In the genomic region with DNA sequence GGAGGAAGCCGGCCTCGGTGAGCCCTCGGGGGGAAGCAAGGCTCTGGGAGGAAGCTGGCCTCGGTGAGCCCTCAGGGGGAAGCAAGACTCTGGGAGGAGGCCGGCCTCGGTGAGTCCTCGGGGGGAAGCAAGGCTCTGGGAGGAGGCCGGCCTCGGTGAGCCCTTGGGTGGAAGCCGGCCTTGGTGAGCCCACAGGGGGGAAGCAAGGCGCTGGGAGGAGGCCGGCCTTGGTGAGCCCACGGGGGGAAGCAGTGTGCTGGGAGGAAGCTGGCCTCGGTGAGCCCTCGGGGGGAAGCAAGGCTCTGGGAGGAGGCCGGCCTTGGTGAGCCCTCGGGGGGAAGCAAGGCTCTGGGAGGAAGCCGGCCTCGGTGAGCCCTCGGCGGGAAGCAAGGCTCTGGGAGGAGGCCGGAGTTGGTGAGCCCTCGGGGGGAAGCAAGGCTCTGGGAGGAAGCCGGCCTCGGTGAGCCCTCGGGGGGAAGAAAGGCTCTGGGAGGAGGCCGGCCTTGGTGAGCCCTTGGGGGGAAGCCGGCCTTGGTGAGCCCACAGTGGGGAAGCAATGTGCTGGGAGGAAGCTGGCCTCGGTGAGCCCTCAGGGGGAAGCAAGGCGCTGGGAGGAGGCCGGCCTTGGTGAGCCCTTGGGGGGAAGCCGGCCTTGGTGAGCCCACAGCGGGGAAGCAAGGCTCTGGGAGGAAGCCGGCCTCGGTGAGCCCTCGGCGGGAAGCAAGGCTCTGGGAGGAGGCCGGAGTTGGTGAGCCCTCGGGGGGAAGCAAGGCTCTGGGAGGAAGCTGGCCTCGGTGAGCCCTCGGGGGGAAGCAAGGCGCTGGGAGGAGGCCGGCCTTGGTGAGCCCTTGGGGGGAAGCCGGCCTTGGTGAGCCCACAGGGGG, we compare ENCODE assay signal across 19 cellular contexts. TPM values are rescaled to one million over a fixed set of nuclear protein-coding genes. Genes with fewer than 3 reads are reported as not detected.
"Had no signal": no experiment of that assay in that cellular context is flagged by ENCODE, and none has a peak within 500 bp of the region (broad histone marks: within the 10 kb centered on the region; RNA-seq: fewer than 3 reads in every experiment).

No MANE protein-coding gene starts in this region.

RNA-seq across cellular contexts. Expression of gene KRTAP10-1, which starts 36.7 kb away (rescaled TPM):
- total RNA-seq: activated CD4-positive, alpha-beta memory T cell treated with anti-CD3 and anti-CD28 coated beads for 36 hours; activated CD4-positive, alpha-beta T cell treated with anti-CD3 and anti-CD28 coated beads for 36 hours; activated CD4-positive, alpha-beta T cell treated with anti-CD3 and anti-CD28 coated beads, Interleukin-2, amount 10 ng/mL, durations not matched to agents 24 days and 14 days; activated naive CD4-positive, alpha-beta T cell treated with anti-CD3 and anti-CD28 coated beads, Interleukin-2, amount 50 U/mL, for 72 hours; activated T-cell treated with anti-CD3 and anti-CD28 coated beads, Interleukin-2, amount 50 U/mL, for 72 hours; astrocyte; bronchial epithelial cell; cardiac septum; chondrocyte; dermis microvascular lymphatic vessel endothelial cell; endothelial cell of umbilical vein; esophagus squamous epithelium; fibroblast of lung; fibroblast of villous mesenchyme; gastroesophageal sphincter; glomerular endothelial cell; T-cell had no signal
- polyA plus RNA-seq: adipose tissue, endothelial cell of umbilical vein, esophagus, fibroblast of lung had no signal

RNA-seq across cellular contexts. Expression of gene KRTAP10-2, which starts 48.1 kb away (rescaled TPM):
- total RNA-seq: activated CD4-positive, alpha-beta memory T cell treated with anti-CD3 and anti-CD28 coated beads for 36 hours; activated CD4-positive, alpha-beta T cell treated with anti-CD3 and anti-CD28 coated beads for 36 hours; activated CD4-positive, alpha-beta T cell treated with anti-CD3 and anti-CD28 coated beads, Interleukin-2, amount 10 ng/mL, durations not matched to agents 24 days and 14 days; activated naive CD4-positive, alpha-beta T cell treated with anti-CD3 and anti-CD28 coated beads, Interleukin-2, amount 50 U/mL, for 72 hours; activated T-cell treated with anti-CD3 and anti-CD28 coated beads, Interleukin-2, amount 50 U/mL, for 72 hours; astrocyte; bronchial epithelial cell; cardiac septum; chondrocyte; dermis microvascular lymphatic vessel endothelial cell; endothelial cell of umbilical vein; esophagus squamous epithelium; fibroblast of lung; fibroblast of villous mesenchyme; gastroesophageal sphincter; glomerular endothelial cell; T-cell had no signal
- polyA plus RNA-seq: endothelial cell of umbilical vein, esophagus, fibroblast of lung had no signal

RNA-seq across cellular contexts. Expression of gene KRTAP10-3, which starts 55.3 kb away (rescaled TPM):
- total RNA-seq: activated CD4-positive, alpha-beta memory T cell treated with anti-CD3 and anti-CD28 coated beads for 36 hours; activated CD4-positive, alpha-beta T cell treated with anti-CD3 and anti-CD28 coated beads for 36 hours; activated CD4-positive, alpha-beta T cell treated with anti-CD3 and anti-CD28 coated beads, Interleukin-2, amount 10 ng/mL, durations not matched to agents 24 days and 14 days; activated naive CD4-positive, alpha-beta T cell treated with anti-CD3 and anti-CD28 coated beads, Interleukin-2, amount 50 U/mL, for 72 hours; activated T-cell treated with anti-CD3 and anti-CD28 coated beads, Interleukin-2, amount 50 U/mL, for 72 hours; astrocyte; bronchial epithelial cell; cardiac septum; chondrocyte; dermis microvascular lymphatic vessel endothelial cell; endothelial cell of umbilical vein; esophagus squamous epithelium; fibroblast of lung; fibroblast of villous mesenchyme; gastroesophageal sphincter; glomerular endothelial cell; T-cell had no signal
- polyA plus RNA-seq: adipose tissue, endothelial cell of umbilical vein, esophagus, fibroblast of lung had no signal
